24 cellular contexts compared by ENCODE assay signal in genomic region chr7:52500796-52501195, GRCh38.
DNase-seq lines count a peak whose midpoint lies in the region; ATAC-seq and TF ChIP-seq lines count a peak whose summit lies in the region.
"Had no signal": no experiment of that assay in that cellular context is flagged by ENCODE, and none has a peak within 500 bp of the region (broad histone marks: within the 10 kb centered on the region; RNA-seq: fewer than 3 reads in every experiment).

No MANE protein-coding gene starts in this region.

- H3K27me3 ChIP-seq in sigmoid colon = no peaks in the 10 kb centered on the region
- H3K27me3 ChIP-seq: uterus had no signal

- H3K36me3 ChIP-seq in sigmoid colon = no peaks in the 10 kb centered on the region
- H3K36me3 ChIP-seq: uterus had no signal

- peak; percentile 27 for DNase-seq in D341Med (ENCODE audit: low spot score)
- DNase-seq in LHCN-M2 (ENCODE audit: low read depth) = peak; percentile 79
- peak; percentile 43 for DNase-seq in T1000 (lab: John Stamatoyannopoulos, UW)
- peak; percentile 45 for DNase-seq in islet precursor cell
- DNase-seq in sigmoid colon = no peak
- no peak for DNase-seq in NCI-H1092 (lab: John Stamatoyannopoulos, UW)
- DNase-seq in A172 (ENCODE audit: low spot score) = no peak
- DNase-seq: activated CD8-positive, alpha-beta memory T cell treated with anti-CD3 and anti-CD28 coated beads for 24 hours; Calu3; cerebellar nuclear complex; effector CD8-positive, alpha-beta T cell; GF-D8; KG1; kidney; naive thymus-derived CD8-positive, alpha-beta T cell; NCI-H1436; small intestine; stimulated activated CD4-positive, alpha-beta T cell treated with anti-CD3 and anti-CD28 coated beads, Interleukin-4, amount 100 ng/mL, for 24 hours; substantia nigra; T-helper 2 cell; uterus had no signal

- ATAC-seq in HG02763 (IDR thresholded peaks at IDR 0.05; ENCODE audit: unreplicated experiment) = no peak
- ATAC-seq: GM12878; naive thymus-derived CD8-positive, alpha-beta T cell; WTC11 had no signal

- TF ChIP-seq CTCF in sigmoid colon (IDR thresholded peaks at IDR 0.05) = no peak

- H3K4me1 ChIP-seq in sigmoid colon = peaks cover 0 to 7% (median 0%) of the 10 kb centered on the region in 4 donors
- H3K4me1 ChIP-seq: uterus had no signal

- H3K27ac ChIP-seq in sigmoid colon = no peak overlapping the region
- H3K27ac ChIP-seq: uterus had no signal

- no peaks in the 10 kb centered on the region for H3K9me3 ChIP-seq in sigmoid colon
- H3K9me3 ChIP-seq: uterus had no signal

- TF ChIP-seq POLR2A in sigmoid colon (IDR thresholded peaks at IDR 0.05) = no peak

- WGBS in sigmoid colon, 2 donors = 37 to 58% methylated on average over 3 of the region's 3 CpGs

- no peak for TF ChIP-seq EP300 in sigmoid colon (IDR thresholded peaks at IDR 0.05)

- intact Hi-C loops in sigmoid colon (cut with DNase I) = no loop called here

- no peak overlapping the region for H3K4me3 ChIP-seq in sigmoid colon
- H3K4me3 ChIP-seq: GM12878, uterus had no signal

Comparison
In these comparisons a context has a peak if more than half of its experiments do, and no peak if none do; other contexts are left out.
1. DNase-seq: peak in D341Med (single experiment), LHCN-M2 (single experiment), T1000 (single experiment) and islet precursor cell (single experiment); none in sigmoid colon (single experiment), NCI-H1092 (single experiment) and A172 (single experiment).